8 cellular contexts compared by ENCODE assay signal in genomic region chr7:152760384-152761115, GRCh38. TPM values are rescaled to one million over a fixed set of nuclear protein-coding genes. Genes with fewer than 3 reads are reported as not detected.
DNase-seq lines count a peak whose midpoint lies in the region; ATAC-seq and TF ChIP-seq lines count a peak whose summit lies in the region.

No MANE protein-coding gene starts in this region.

- peak overlapping the region; percentile 97 for H2AFZ ChIP-seq in mesenchymal stem cell (ENCODE audit: low read depth, low read length)

- peak overlapping the region; percentile 88 for H3K9ac ChIP-seq in mesenchymal stem cell (ENCODE audit: low read length)

- no peaks in the 10 kb centered on the region for H3K36me3 ChIP-seq in mesenchymal stem cell (ENCODE audit: control insufficient read depth in 1 of 2, insufficient read depth in 2 of 2, low read depth in 1 of 2, low read length in 2 of 2)

- no peak overlapping the region for H2AK5ac ChIP-seq in mesenchymal stem cell (ENCODE audit: low read length, severe bottlenecking)

- peak overlapping the region; percentile 89 to 90 for H3K4me3 ChIP-seq in mesenchymal stem cell (ENCODE audit: insufficient read depth in 1 of 2, low read depth in 1 of 2, low read length in 2 of 2)

- no peak overlapping the region for H4K91ac ChIP-seq in mesenchymal stem cell (ENCODE audit: low read length)

- H3K23ac ChIP-seq in mesenchymal stem cell (ENCODE audit: low read length in 2 of 2): no peak overlapping the region

- H3K79me1 ChIP-seq in mesenchymal stem cell (replicated peaks; ENCODE audit: low read length, poor library complexity, severe bottlenecking): peaks cover 3% of the 10 kb centered on the region

- H3K4ac ChIP-seq in mesenchymal stem cell (ENCODE audit: low read depth in 1 of 2, low read length in 2 of 2): no peak overlapping the region

- H3K9me3 ChIP-seq in mesenchymal stem cell (ENCODE audit: control insufficient read depth, low read length): no peaks in the 10 kb centered on the region

- no peaks in the 10 kb centered on the region for H3K27me3 Mint-ChIP-seq in activated CD8-positive, alpha-beta memory T cell treated with anti-CD3 and anti-CD28 coated beads, Interleukin-2, amount 10 ng/mL, durations not matched to agents 7 days and 5 days
- H3K27me3 Mint-ChIP-seq in MCF 10A (ENCODE audit: insufficient read depth, unreplicated experiment): no peaks in the 10 kb centered on the region

- H3K27me3 ChIP-seq in mesenchymal stem cell (ENCODE audit: control insufficient read depth in 1 of 2, insufficient read depth in 1 of 2, low read length in 2 of 2): no peaks in the 10 kb centered on the region

- H3K4me2 ChIP-seq in mesenchymal stem cell (ENCODE audit: low read length, poor library complexity, severe bottlenecking): peak overlapping the region; percentile 92

- no peak for DNase-seq in activated CD8-positive, alpha-beta memory T cell treated with anti-CD3 and anti-CD28 coated beads, Interleukin-2, amount 10 ng/mL, durations not matched to agents 7 days and 5 days
- DNase-seq in activated CD8-positive, alpha-beta memory T cell treated with anti-CD3 and anti-CD28 coated beads, Interleukin-2, amount 50 U/mL, for 4 hours: no peak
- DNase-seq in NAMALWA (ENCODE audit: low spot score): peak; percentile 61
- peak; percentile 36 for DNase-seq in MCF 10A (ENCODE audit: unreplicated experiment)
- peak; percentile 6 for DNase-seq in mesenchymal stem cell
- no peak for DNase-seq in NCI-H146 treated with DMSO at 0.1 percent for 48 hours (lab: John Stamatoyannopoulos, UW; ENCODE audit: unreplicated experiment)

- peaks cover 2% of the 10 kb centered on the region for H3K4me1 ChIP-seq in mesenchymal stem cell (ENCODE audit: control insufficient read depth, insufficient read depth, low read depth, low read length)

- peak overlapping the region in 1 of 2 experiments; percentile 94 for H3K18ac ChIP-seq in mesenchymal stem cell (ENCODE audit: low read depth in 1 of 2, low read length in 2 of 2)

- peak overlapping the region; percentile 12 for H3K27ac ChIP-seq in mesenchymal stem cell (ENCODE audit: low read length, poor library complexity, severe bottlenecking)

- H4K8ac ChIP-seq in mesenchymal stem cell (ENCODE audit: low read length): no peak overlapping the region

- TF ChIP-seq CTCF in MCF 10A (IDR thresholded peaks at IDR 0.05; ENCODE audit: unreplicated experiment): no peak

- WGBS in mesenchymal stem cell: 9% methylated on average over 11 of the region's 14 CpGs

- peak overlapping the region; percentile 86 for H3K4me3 Mint-ChIP-seq in activated CD8-positive, alpha-beta memory T cell treated with anti-CD3 and anti-CD28 coated beads, Interleukin-2, amount 10 ng/mL, durations not matched to agents 7 days and 5 days
- peak overlapping the region; percentile 95 for H3K4me3 Mint-ChIP-seq in MCF 10A (ENCODE audit: unreplicated experiment)

- H2BK15ac ChIP-seq in mesenchymal stem cell (ENCODE audit: low read depth, poor library complexity, severe bottlenecking): no peak overlapping the region

- no peak overlapping the region for H2BK5ac ChIP-seq in mesenchymal stem cell (ENCODE audit: low read depth, low read length, poor library complexity, severe bottlenecking)

- TF ChIP-seq POLR2A in GM18505 (IDR thresholded peaks at IDR 0.05; ENCODE audit: borderline replicate concordance, extremely low read depth, insufficient read depth, insufficient read length): no peak

- intact Hi-C loops in MCF 10A (cut with micrococcal nuclease): no loop called here

- BruUV-seq in MCF 10A (replicated peaks; lab: Mats Ljungman, UMichigan): TSS peak; percentile 59

- peaks cover 2% of the 10 kb centered on the region for H3K36me3 Mint-ChIP-seq in activated CD8-positive, alpha-beta memory T cell treated with anti-CD3 and anti-CD28 coated beads, Interleukin-2, amount 10 ng/mL, durations not matched to agents 7 days and 5 days
- H3K36me3 Mint-ChIP-seq in MCF 10A (ENCODE audit: insufficient read depth, unreplicated experiment): peaks cover 7% of the 10 kb centered on the region

- H3K27ac Mint-ChIP-seq in activated CD8-positive, alpha-beta memory T cell treated with anti-CD3 and anti-CD28 coated beads, Interleukin-2, amount 10 ng/mL, durations not matched to agents 7 days and 5 days: peak overlapping the region; percentile 85
- peak overlapping the region; percentile 91 for H3K27ac Mint-ChIP-seq in MCF 10A (ENCODE audit: low read depth, unreplicated experiment)

- no peak overlapping the region for H3K14ac ChIP-seq in mesenchymal stem cell (ENCODE audit: low read length in 2 of 2)

- H2BK12ac ChIP-seq in mesenchymal stem cell (ENCODE audit: low read length in 2 of 2): no peak overlapping the region

- CTCF ChIA-PET in activated CD8-positive, alpha-beta memory T cell treated with anti-CD3 and anti-CD28 coated beads, Interleukin-2, amount 10 ng/mL, durations not matched to agents 7 days and 5 days (lab: Charles Lee): no interaction called here
- CTCF ChIA-PET in MCF 10A (lab: Yijun Ruan, JAX): interaction anchor here (0.5 to 1.3 kb wide), 3 partner anchors 50 to 425 kb away, joined by 3 to 5 read pairs (median 4); no protein-coding TSS in a partner anchor

- H3K4me1 Mint-ChIP-seq in activated CD8-positive, alpha-beta memory T cell treated with anti-CD3 and anti-CD28 coated beads, Interleukin-2, amount 10 ng/mL, durations not matched to agents 7 days and 5 days: peaks cover 19% of the 10 kb centered on the region
- peaks cover 12% of the 10 kb centered on the region for H3K4me1 Mint-ChIP-seq in MCF 10A (ENCODE audit: insufficient read depth, unreplicated experiment)

- no peaks in the 10 kb centered on the region for H3K9me3 Mint-ChIP-seq in activated CD8-positive, alpha-beta memory T cell treated with anti-CD3 and anti-CD28 coated beads, Interleukin-2, amount 10 ng/mL, durations not matched to agents 7 days and 5 days (ENCODE audit: low read depth)
- no peaks in the 10 kb centered on the region for H3K9me3 Mint-ChIP-seq in MCF 10A (ENCODE audit: unreplicated experiment)

- POLR2A ChIA-PET in MCF 10A (lab: Yijun Ruan, JAX): interaction anchor here (1.0 to 1.8 kb wide), 5 partner anchors 10 to 559 kb away, joined by 3 to 5 read pairs (median 4); no protein-coding TSS in a partner anchor

- no peak for ATAC-seq in activated CD8-positive, alpha-beta memory T cell treated with anti-CD3 and anti-CD28 coated beads, Interleukin-2, amount 10 ng/mL, durations not matched to agents 7 days and 5 days
- no peak for ATAC-seq in GM19455 (IDR thresholded peaks at IDR 0.05; ENCODE audit: unreplicated experiment)
- no peak for ATAC-seq in GM18505 (IDR thresholded peaks at IDR 0.05; ENCODE audit: unreplicated experiment)

- H2BK120ac ChIP-seq in mesenchymal stem cell (ENCODE audit: low read depth, low read length): no peak overlapping the region

RNA-seq across cellular contexts. Expression of gene ACTR3B, which starts 1.0 kb away (rescaled TPM):
- 1 to 10 TPM; 6.9 to 7.8 TPM for total RNA-seq in activated CD8-positive, alpha-beta memory T cell treated with anti-CD3 and anti-CD28 coated beads, Interleukin-2, amount 10 ng/mL, durations not matched to agents 7 days and 5 days
- 11.3 and 12.8 TPM in 2 replicates for total RNA-seq in MCF 10A (2022)
- polyA plus RNA-seq in mesenchymal stem cell (2013, experiment 1 of 2): 3.1 TPM
- polyA plus RNA-seq in mesenchymal stem cell (2013, experiment 2 of 2): 3.3 TPM

Comparison
In these comparisons a context has a peak if more than half of its experiments do, and no peak if none do; other contexts are left out.
1. DNase-seq: peak in NAMALWA (single experiment), MCF 10A (single experiment) and mesenchymal stem cell (single experiment); none in activated CD8-positive, alpha-beta memory T cell treated with anti-CD3 and anti-CD28 coated beads, Interleukin-2, amount 10 ng/mL, durations not matched to agents 7 days and 5 days (single experiment), activated CD8-positive, alpha-beta memory T cell treated with anti-CD3 and anti-CD28 coated beads, Interleukin-2, amount 50 U/mL, for 4 hours (single experiment) and NCI-H146 treated with DMSO at 0.1 percent for 48 hours (single experiment).